In the genomic region with DNA sequence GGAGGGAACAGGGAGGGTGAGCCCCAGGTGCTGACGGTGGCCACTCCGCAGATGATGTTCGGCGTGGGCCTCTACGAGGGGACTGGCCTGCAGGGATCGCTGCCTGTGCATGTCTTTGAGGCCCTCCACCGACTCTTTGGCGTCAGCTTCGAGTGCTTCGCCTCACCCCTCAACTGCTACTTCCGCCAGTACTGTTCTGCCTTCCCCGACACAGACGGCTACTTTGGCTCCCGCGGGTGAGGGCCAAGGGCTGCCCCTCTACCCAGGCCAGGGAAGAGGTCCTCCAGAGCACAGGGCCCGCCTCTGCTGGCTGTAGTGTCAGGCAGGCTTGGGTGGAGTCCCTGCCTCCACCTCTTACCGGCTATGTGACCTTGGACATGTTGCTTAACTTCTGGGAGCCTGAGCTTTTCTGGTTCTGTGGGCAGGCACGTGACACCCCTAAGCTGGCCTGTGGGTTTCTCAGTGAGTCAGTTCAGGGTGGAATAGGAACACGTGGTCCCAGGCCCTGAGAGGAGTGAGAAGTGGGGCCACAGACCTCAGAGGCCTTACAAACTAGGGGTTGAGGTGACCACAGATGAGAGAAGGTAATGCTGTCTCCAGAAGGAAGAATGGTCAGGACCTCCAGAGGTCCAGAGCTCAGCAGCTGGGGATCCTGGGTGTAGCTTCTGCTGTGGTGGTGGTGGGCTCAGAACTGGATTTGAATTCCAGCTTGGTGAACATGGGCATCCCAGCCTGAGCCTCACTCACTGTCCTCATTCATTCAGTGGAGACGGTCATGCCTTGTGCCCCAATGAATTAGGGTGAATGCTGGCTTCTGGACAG, we compare ENCODE assay signal across 1 cellular context.
TF ChIP-seq lines count a peak whose summit lies in the region.

No MANE protein-coding gene starts in this region.

TF ChIP-seq in HepG2, 621 proteins besides CTCF, POLR2A, EP300 and RAD21 (continued from another document and continues in another):
- TF ChIP-seq NRL (CRISPR knock-in tag; IDR thresholded peaks at IDR 0.05; ENCODE audit: borderline replicate concordance): peak; percentile 50
- peak; percentile 68 for TF ChIP-seq RBM22 (optimal IDR thresholded peaks at IDR 0.05; ENCODE audit: low read length)
- peak; percentile 93 for TF ChIP-seq HOXA3 (CRISPR knock-in tag; IDR thresholded peaks at IDR 0.05)
- TF ChIP-seq HNRNPLL (IDR thresholded peaks at IDR 0.05; ENCODE audit: low read depth, low read length, poor library complexity, severe bottlenecking): no peak
- peak; percentile 86 for TF ChIP-seq ZFP1 (CRISPR knock-in tag; IDR thresholded peaks at IDR 0.05)
- TF ChIP-seq ZNF790 (CRISPR knock-in tag; IDR thresholded peaks at IDR 0.05; ENCODE audit: borderline replicate concordance): no peak; the same call in 1 of the 2 replicates
- TF ChIP-seq, protein P1, sequence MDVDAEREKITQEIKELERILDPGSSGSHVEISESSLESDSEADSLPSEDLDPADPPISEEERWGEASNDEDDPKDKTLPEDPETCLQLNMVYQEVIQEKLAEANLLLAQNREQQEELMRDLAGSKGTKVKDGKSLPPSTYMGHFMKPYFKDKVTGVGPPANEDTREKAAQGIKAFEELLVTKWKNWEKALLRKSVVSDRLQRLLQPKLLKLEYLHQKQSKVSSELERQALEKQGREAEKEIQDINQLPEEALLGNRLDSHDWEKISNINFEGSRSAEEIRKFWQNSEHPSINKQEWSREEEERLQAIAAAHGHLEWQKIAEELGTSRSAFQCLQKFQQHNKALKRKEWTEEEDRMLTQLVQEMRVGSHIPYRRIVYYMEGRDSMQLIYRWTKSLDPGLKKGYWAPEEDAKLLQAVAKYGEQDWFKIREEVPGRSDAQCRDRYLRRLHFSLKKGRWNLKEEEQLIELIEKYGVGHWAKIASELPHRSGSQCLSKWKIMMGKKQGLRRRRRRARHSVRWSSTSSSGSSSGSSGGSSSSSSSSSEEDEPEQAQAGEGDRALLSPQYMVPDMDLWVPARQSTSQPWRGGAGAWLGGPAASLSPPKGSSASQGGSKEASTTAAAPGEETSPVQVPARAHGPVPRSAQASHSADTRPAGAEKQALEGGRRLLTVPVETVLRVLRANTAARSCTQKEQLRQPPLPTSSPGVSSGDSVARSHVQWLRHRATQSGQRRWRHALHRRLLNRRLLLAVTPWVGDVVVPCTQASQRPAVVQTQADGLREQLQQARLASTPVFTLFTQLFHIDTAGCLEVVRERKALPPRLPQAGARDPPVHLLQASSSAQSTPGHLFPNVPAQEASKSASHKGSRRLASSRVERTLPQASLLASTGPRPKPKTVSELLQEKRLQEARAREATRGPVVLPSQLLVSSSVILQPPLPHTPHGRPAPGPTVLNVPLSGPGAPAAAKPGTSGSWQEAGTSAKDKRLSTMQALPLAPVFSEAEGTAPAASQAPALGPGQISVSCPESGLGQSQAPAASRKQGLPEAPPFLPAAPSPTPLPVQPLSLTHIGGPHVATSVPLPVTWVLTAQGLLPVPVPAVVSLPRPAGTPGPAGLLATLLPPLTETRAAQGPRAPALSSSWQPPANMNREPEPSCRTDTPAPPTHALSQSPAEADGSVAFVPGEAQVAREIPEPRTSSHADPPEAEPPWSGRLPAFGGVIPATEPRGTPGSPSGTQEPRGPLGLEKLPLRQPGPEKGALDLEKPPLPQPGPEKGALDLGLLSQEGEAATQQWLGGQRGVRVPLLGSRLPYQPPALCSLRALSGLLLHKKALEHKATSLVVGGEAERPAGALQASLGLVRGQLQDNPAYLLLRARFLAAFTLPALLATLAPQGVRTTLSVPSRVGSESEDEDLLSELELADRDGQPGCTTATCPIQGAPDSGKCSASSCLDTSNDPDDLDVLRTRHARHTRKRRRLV (CRISPR knock-in tag; IDR thresholded peaks at IDR 0.05): 0 out of 2 replicates have a peak, but pooled peaks have one; percentile 77
- TF ChIP-seq GFI1 (CRISPR knock-in tag; IDR thresholded peaks at IDR 0.05; ENCODE audit: borderline replicate concordance): peak; percentile 53; the same call in 1 of the 2 replicates
- TF ChIP-seq ZNF557 (CRISPR knock-in tag; IDR thresholded peaks at IDR 0.05): peak; percentile 98
- TF ChIP-seq, protein P2, sequence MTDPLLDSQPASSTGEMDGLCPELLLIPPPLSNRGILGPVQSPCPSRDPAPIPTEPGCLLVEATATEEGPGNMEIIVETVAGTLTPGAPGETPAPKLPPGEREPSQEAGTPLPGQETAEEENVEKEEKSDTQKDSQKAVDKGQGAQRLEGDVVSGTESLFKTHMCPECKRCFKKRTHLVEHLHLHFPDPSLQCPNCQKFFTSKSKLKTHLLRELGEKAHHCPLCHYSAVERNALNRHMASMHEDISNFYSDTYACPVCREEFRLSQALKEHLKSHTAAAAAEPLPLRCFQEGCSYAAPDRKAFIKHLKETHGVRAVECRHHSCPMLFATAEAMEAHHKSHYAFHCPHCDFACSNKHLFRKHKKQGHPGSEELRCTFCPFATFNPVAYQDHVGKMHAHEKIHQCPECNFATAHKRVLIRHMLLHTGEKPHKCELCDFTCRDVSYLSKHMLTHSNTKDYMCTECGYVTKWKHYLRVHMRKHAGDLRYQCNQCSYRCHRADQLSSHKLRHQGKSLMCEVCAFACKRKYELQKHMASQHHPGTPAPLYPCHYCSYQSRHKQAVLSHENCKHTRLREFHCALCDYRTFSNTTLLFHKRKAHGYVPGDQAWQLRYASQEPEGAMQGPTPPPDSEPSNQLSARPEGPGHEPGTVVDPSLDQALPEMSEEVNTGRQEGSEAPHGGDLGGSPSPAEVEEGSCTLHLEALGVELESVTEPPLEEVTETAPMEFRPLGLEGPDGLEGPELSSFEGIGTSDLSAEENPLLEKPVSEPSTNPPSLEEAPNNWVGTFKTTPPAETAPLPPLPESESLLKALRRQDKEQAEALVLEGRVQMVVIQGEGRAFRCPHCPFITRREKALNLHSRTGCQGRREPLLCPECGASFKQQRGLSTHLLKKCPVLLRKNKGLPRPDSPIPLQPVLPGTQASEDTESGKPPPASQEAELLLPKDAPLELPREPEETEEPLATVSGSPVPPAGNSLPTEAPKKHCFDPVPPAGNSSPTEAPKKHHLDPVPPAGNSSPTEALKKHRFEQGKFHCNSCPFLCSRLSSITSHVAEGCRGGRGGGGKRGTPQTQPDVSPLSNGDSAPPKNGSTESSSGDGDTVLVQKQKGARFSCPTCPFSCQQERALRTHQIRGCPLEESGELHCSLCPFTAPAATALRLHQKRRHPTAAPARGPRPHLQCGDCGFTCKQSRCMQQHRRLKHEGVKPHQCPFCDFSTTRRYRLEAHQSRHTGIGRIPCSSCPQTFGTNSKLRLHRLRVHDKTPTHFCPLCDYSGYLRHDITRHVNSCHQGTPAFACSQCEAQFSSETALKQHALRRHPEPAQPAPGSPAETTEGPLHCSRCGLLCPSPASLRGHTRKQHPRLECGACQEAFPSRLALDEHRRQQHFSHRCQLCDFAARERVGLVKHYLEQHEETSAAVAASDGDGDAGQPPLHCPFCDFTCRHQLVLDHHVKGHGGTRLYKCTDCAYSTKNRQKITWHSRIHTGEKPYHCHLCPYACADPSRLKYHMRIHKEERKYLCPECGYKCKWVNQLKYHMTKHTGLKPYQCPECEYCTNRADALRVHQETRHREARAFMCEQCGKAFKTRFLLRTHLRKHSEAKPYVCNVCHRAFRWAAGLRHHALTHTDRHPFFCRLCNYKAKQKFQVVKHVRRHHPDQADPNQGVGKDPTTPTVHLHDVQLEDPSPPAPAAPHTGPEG (CRISPR knock-in tag; IDR thresholded peaks at IDR 0.05): no peak
- no peak; the same call in 1 of the 2 replicates for TF ChIP-seq ATRX (CRISPR knock-in tag; IDR thresholded peaks at IDR 0.05; ENCODE audit: borderline replicate concordance)
- TF ChIP-seq, protein P3, sequence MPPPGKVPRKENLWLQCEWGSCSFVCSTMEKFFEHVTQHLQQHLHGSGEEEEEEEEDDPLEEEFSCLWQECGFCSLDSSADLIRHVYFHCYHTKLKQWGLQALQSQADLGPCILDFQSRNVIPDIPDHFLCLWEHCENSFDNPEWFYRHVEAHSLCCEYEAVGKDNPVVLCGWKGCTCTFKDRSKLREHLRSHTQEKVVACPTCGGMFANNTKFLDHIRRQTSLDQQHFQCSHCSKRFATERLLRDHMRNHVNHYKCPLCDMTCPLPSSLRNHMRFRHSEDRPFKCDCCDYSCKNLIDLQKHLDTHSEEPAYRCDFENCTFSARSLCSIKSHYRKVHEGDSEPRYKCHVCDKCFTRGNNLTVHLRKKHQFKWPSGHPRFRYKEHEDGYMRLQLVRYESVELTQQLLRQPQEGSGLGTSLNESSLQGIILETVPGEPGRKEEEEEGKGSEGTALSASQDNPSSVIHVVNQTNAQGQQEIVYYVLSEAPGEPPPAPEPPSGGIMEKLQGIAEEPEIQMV (CRISPR knock-in tag; IDR thresholded peaks at IDR 0.05; ENCODE audit: low read depth): no peak
- TF ChIP-seq NKX3-1 (CRISPR knock-in tag; IDR thresholded peaks at IDR 0.05): peak; percentile 69; the same call in 1 of the 2 replicates
- TF ChIP-seq ZNF740 (CRISPR knock-in tag; IDR thresholded peaks at IDR 0.05): peak; percentile 51; the same call in 1 of the 2 replicates
- TF ChIP-seq CC2D1A (CRISPR knock-in tag; IDR thresholded peaks at IDR 0.05): no peak
- TF ChIP-seq SALL2 (CRISPR knock-in tag; IDR thresholded peaks at IDR 0.05): peak; percentile 92; the same call in 1 of the 2 replicates
- peak; percentile 31; the same call in 1 of the 2 replicates for TF ChIP-seq ZNF619 (CRISPR knock-in tag; IDR thresholded peaks at IDR 0.05)
- no peak for TF ChIP-seq TRIM22 (IDR thresholded peaks at IDR 0.05)
- TF ChIP-seq TEF (CRISPR knock-in tag; IDR thresholded peaks at IDR 0.05): peak; percentile 92
- 0 out of 2 replicates have a peak, but pooled peaks have one; percentile 72 for TF ChIP-seq RFXAP (CRISPR knock-in tag; IDR thresholded peaks at IDR 0.05; ENCODE audit: borderline replicate concordance)
- TF ChIP-seq SKIL (CRISPR knock-in tag; IDR thresholded peaks at IDR 0.05; ENCODE audit: borderline replicate concordance): 0 out of 2 replicates have a peak, but pooled peaks have one; percentile 47
- no peak for TF ChIP-seq EHMT2 (IDR thresholded peaks at IDR 0.05; ENCODE audit: borderline replicate concordance, low read depth, low read length)
- TF ChIP-seq CENPX (CRISPR knock-in tag; IDR thresholded peaks at IDR 0.05): no peak
- TF ChIP-seq, protein P4, sequence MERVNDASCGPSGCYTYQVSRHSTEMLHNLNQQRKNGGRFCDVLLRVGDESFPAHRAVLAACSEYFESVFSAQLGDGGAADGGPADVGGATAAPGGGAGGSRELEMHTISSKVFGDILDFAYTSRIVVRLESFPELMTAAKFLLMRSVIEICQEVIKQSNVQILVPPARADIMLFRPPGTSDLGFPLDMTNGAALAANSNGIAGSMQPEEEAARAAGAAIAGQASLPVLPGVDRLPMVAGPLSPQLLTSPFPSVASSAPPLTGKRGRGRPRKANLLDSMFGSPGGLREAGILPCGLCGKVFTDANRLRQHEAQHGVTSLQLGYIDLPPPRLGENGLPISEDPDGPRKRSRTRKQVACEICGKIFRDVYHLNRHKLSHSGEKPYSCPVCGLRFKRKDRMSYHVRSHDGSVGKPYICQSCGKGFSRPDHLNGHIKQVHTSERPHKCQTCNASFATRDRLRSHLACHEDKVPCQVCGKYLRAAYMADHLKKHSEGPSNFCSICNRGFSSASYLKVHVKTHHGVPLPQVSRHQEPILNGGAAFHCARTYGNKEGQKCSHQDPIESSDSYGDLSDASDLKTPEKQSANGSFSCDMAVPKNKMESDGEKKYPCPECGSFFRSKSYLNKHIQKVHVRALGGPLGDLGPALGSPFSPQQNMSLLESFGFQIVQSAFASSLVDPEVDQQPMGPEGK (CRISPR knock-in tag; IDR thresholded peaks at IDR 0.05): peak; percentile 83
- TF ChIP-seq ZNF460 (CRISPR knock-in tag; IDR thresholded peaks at IDR 0.05; ENCODE audit: borderline replicate concordance): no peak
- TF ChIP-seq NFRKB (IDR thresholded peaks at IDR 0.05): no peak
- peak; percentile 44 to 49; a peak in 2 of 4 replicates for TF ChIP-seq NR2F1 (CRISPR knock-in tag; IDR thresholded peaks at IDR 0.05)
- TF ChIP-seq, protein P5, sequence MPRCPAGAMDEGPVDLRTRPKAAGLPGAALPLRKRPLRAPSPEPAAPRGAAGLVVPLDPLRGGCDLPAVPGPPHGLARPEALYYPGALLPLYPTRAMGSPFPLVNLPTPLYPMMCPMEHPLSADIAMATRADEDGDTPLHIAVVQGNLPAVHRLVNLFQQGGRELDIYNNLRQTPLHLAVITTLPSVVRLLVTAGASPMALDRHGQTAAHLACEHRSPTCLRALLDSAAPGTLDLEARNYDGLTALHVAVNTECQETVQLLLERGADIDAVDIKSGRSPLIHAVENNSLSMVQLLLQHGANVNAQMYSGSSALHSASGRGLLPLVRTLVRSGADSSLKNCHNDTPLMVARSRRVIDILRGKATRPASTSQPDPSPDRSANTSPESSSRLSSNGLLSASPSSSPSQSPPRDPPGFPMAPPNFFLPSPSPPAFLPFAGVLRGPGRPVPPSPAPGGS (CRISPR knock-in tag; IDR thresholded peaks at IDR 0.05): peak; percentile 97
- TF ChIP-seq ZBTB20 (CRISPR knock-in tag; IDR thresholded peaks at IDR 0.05; ENCODE audit: borderline replicate concordance, low read depth): no peak
- TF ChIP-seq ZNF367 (CRISPR knock-in tag; IDR thresholded peaks at IDR 0.05; ENCODE audit: borderline replicate concordance): peak; percentile 88; the same call in 1 of the 2 replicates
- no peak for TF ChIP-seq HNRNPUL1 (IDR thresholded peaks at IDR 0.05; ENCODE audit: low read depth, low read length)
- TF ChIP-seq EZH2 (conservative IDR thresholded peaks at IDR 0.05; ENCODE audit: low read depth, low read length): no peak
